In the genomic region with DNA sequence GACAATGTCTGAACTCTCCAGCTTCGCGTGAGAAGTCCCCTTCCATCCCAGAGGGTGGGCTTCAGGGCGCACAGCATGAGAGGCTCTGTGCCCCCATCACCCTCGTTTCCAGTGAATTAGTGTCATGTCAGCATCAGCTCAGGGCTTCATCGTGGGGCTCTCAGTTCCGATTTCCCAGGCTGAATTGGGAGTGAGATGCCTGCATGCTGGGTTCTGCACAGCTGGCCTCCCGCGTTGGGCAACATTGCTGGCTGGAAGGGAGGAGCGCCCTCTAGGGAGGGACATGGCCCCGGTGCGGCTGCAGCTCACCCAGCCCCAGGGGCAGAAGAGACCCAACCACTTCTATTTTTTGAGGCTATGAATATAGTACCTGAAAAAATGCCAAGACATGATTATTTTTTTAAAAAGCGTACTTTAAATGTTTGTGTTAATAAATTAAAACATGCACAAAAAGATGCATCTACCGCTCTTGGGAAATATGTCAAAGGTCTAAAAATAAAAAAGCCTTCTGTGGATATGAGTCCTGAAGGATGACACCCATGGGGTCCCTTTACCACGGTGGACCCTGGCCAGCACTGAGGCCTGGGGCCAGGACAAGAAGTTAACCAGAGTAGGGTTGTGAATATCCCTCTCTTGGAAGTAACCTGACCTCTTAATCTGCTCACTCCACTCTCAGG, we compare ENCODE assay signal across 9 cellular contexts. TPM values are rescaled to one million over a fixed set of nuclear protein-coding genes. Genes with fewer than 3 reads are reported as not detected.
DNase-seq lines count a peak whose midpoint lies in the region; ATAC-seq and TF ChIP-seq lines count a peak whose summit lies in the region.
"Had no signal": no experiment of that assay in that cellular context is flagged by ENCODE, and none has a peak within 500 bp of the region (broad histone marks: within the 10 kb centered on the region; RNA-seq: fewer than 3 reads in every experiment).

No MANE protein-coding gene starts in this region.

- TF ChIP-seq CTCF in AG04450 (IDR thresholded peaks at IDR 0.05; ENCODE audit: low read depth, low read length), result peak; percentile 68

- H3K4me3 ChIP-seq in AG04450 (ENCODE audit: low read depth, low read length), result no peak overlapping the region
- H3K4me3 ChIP-seq: ovary had no signal

- H3K9me3 ChIP-seq in AG04450 (ENCODE audit: control insufficient read depth, insufficient read depth, low read length), result no peaks in the 10 kb centered on the region
- H3K9me3 ChIP-seq: ovary had no signal

- POLR2A ChIA-PET in AG04450 (lab: Yijun Ruan, JAX), result interaction anchor here (1.5 kb wide), 1 partner anchor 203 kb away, joined by 3 read pairs; the partner anchor contains the start of gene FUS

- peaks cover 8% of the 10 kb centered on the region for H3K27me3 ChIP-seq in AG04450 (ENCODE audit: control insufficient read depth, insufficient read depth, low read length)
- H3K27me3 ChIP-seq: ovary had no signal

- H3K27ac ChIP-seq in AG04450 (ENCODE audit: low read depth, low read length), result no peak overlapping the region
- H3K27ac ChIP-seq: ovary had no signal

- CTCF ChIA-PET in AG04450 (lab: Charles Lee), result interaction anchor here (0.6 to 1.6 kb wide), 11 partner anchors 8 to 168 kb away, joined by 3 to 6 read pairs (median 3); no protein-coding TSS in a partner anchor

- DNase-seq in AG04450 (ENCODE audit: low read depth, low spot score), result no peak
- peak; percentile 7 for DNase-seq in NCI-H146 treated with DMSO at 0.1 percent for 48 hours (lab: John Stamatoyannopoulos, UW; ENCODE audit: unreplicated experiment)
- DNase-seq in activated CD4-positive, alpha-beta T cell treated with anti-CD3 and anti-CD28 coated beads, Interleukin-2, amount 50 U/mL, for 1 hour, result peak; percentile 43
- peak; percentile 83 for DNase-seq in ecto neural progenitor cell (ENCODE audit: low spot score)
- DNase-seq in medulla oblongata (ENCODE audit: extremely low spot score), result peak; percentile 60
- DNase-seq in stimulated activated CD8-positive, alpha-beta memory T cell treated with anti-CD3 and anti-CD28 coated beads, Interleukin-4, amount 100 ng/mL, for 48 hours, result peak; percentile 81

- ATAC-seq in GM18907 (IDR thresholded peaks at IDR 0.05; ENCODE audit: unreplicated experiment) (peak; percentile 53), GM19324 (IDR thresholded peaks at IDR 0.05; ENCODE audit: low FRiP score, unreplicated experiment) (no peak)

RNA-seq across cellular contexts. Expression of gene ITGAD, which starts 10.5 kb away (rescaled TPM):
- polyA plus RNA-seq in AG04450 (2011; rRNA removed), result not detected in 2 replicates
- polyA minus RNA-seq in AG04450 (2011; rRNA and poly(A)+ RNA removed), result not detected in 2 replicates

RNA-seq across cellular contexts. Expression of gene ITGAX, which starts 27.6 kb away (rescaled TPM):
- 0.15 and 0.17 TPM in 2 replicates for polyA plus RNA-seq in AG04450 (2011; rRNA removed)
- 0.05 and 0.35 TPM in 2 replicates for polyA minus RNA-seq in AG04450 (2011; rRNA and poly(A)+ RNA removed)

RNA-seq across cellular contexts. Expression of gene COX6A2, which starts 45.5 kb away (rescaled TPM):
- polyA plus RNA-seq in AG04450 (2011; rRNA removed), result not detected in 2 replicates
- polyA minus RNA-seq in AG04450 (2011; rRNA and poly(A)+ RNA removed), result not detected in 2 replicates

RNA-seq across cellular contexts. Expression of gene ZNF843, which starts 60.0 kb away (rescaled TPM):
- 0.63 and 0.67 TPM in 2 replicates for polyA plus RNA-seq in AG04450 (2011; rRNA removed)
- 0.70 and 1.3 TPM in 2 replicates for polyA minus RNA-seq in AG04450 (2011; rRNA and poly(A)+ RNA removed)
